18 cellular contexts compared by ENCODE assay signal in genomic region chr5:62309107-62309506, GRCh38. TPM values are rescaled to one million over a fixed set of nuclear protein-coding genes. Genes with fewer than 3 reads are reported as not detected.
DNase-seq lines count a peak whose midpoint lies in the region; ATAC-seq and TF ChIP-seq lines count a peak whose summit lies in the region.
"Had no signal": no experiment of that assay in that cellular context is flagged by ENCODE, and none has a peak within 500 bp of the region (broad histone marks: within the 10 kb centered on the region; RNA-seq: fewer than 3 reads in every experiment).

No MANE protein-coding gene starts in this region.

- no peak overlapping the region for H4K8ac ChIP-seq in trophoblast cell (ENCODE audit: low read depth, low read length)

- H3K27ac ChIP-seq in trophoblast cell (ENCODE audit: low read depth, low read length) (no peak overlapping the region), brain microvascular endothelial cell (no peak overlapping the region), stomach (no peak overlapping the region)
- H3K27ac ChIP-seq: cardiac muscle cell, upper lobe of left lung had no signal

- no CpG with 5 or more reads among the region's 4 CpGs for WGBS in trophoblast cell (ENCODE audit: extremely low coverage, insufficient coverage, insufficient read length)
- 90 to 98% (median 92%) methylated on average over 4 of the region's 4 CpGs for WGBS in stomach, 5 donors

- ATAC-seq in activated T-helper 17 cell treated with anti-CD3 and anti-CD28 coated beads, Interleukin-2, amount 50 U/mL, for 72 hours (replicated peaks): no peak
- ATAC-seq: activated naive CD4-positive, alpha-beta T cell treated with anti-CD3 and anti-CD28 coated beads, Interleukin-2, amount 50 U/mL, for 72 hours; mucosa of descending colon had no signal

- no peak for TF ChIP-seq CTCF in brain microvascular endothelial cell (IDR thresholded peaks at IDR 0.05; ENCODE audit: low read depth, low read length, missing control alignments)
- TF ChIP-seq CTCF in stomach (IDR thresholded peaks at IDR 0.05): no peak

- H3K4me1 Mint-ChIP-seq in activated CD4-positive, alpha-beta T cell treated with anti-CD3 and anti-CD28 coated beads, Interleukin-2, amount 10 ng/mL, durations not matched to agents 24 days and 14 days: peaks cover 65% of the 10 kb centered on the region
- H3K4me1 Mint-ChIP-seq in activated T-helper 17 cell treated with anti-CD3 and anti-CD28 coated beads, Interleukin-2, amount 50 U/mL, for 72 hours: peaks cover 50% of the 10 kb centered on the region

- intact Hi-C loops in activated CD4-positive, alpha-beta T cell treated with anti-CD3 and anti-CD28 coated beads, Interleukin-2, amount 10 ng/mL, durations not matched to agents 24 days and 14 days (cut with micrococcal nuclease): loop anchor here (5.0 kb wide), 1 partner anchor 977 kb away; the partner anchor contains the start of gene ZSWIM6
- intact Hi-C loops in stomach (cut with DNase I; ENCODE audit: low total_unique reads): no loop called here

- H3K27me3 ChIP-seq in trophoblast cell (ENCODE audit: insufficient read depth, low read length): no peaks in the 10 kb centered on the region
- no peaks in the 10 kb centered on the region for H3K27me3 ChIP-seq in brain microvascular endothelial cell (replicated peaks)
- H3K27me3 ChIP-seq in stomach: no peaks in the 10 kb centered on the region
- H3K27me3 ChIP-seq: cardiac muscle cell, upper lobe of left lung had no signal

- DNase-seq in activated CD4-positive, alpha-beta T cell treated with anti-CD3 and anti-CD28 coated beads, Interleukin-2, amount 10 ng/mL, durations not matched to agents 24 days and 14 days: no peak
- no peak for DNase-seq in activated CD4-positive, alpha-beta T cell treated with anti-CD3 and anti-CD28 coated beads, Interleukin-2, amount 50 U/mL, for 1 hour
- DNase-seq in MV-4-11 (lab: John Stamatoyannopoulos, UW): peak; percentile 65
- no peak for DNase-seq in trophoblast cell
- DNase-seq in brain microvascular endothelial cell: no peak
- DNase-seq in UCSD-AML1 (lab: John Stamatoyannopoulos, UW; ENCODE audit: unreplicated experiment): no peak
- no peak for DNase-seq in stomach
- DNase-seq: effector memory CD4-positive, alpha-beta T cell; H7; MM.1S; mucosa of descending colon; NCI-H2081 treated with DMSO at 0.1 percent for 48 hours; stimulated activated CD4-positive, alpha-beta T cell treated with anti-CD3 and anti-CD28 coated beads, Interleukin-4, amount 100 ng/mL, for 1 hour; T1000; upper lobe of left lung had no signal

- no peak overlapping the region for H4K91ac ChIP-seq in trophoblast cell (ENCODE audit: low read depth, low read length)

- no peak for TF ChIP-seq EP300 in stomach (IDR thresholded peaks at IDR 0.05)

- no peak overlapping the region for H2BK5ac ChIP-seq in trophoblast cell (ENCODE audit: low read depth, low read length, poor library complexity)

- no peak overlapping the region for H2BK12ac ChIP-seq in trophoblast cell (ENCODE audit: low read length)

- no peak overlapping the region for H3K4me3 ChIP-seq in trophoblast cell (ENCODE audit: low read depth, low read length)
- H3K4me3 ChIP-seq in brain microvascular endothelial cell (ENCODE audit: low read depth, low read length): no peak overlapping the region
- H3K4me3 ChIP-seq in stomach: no peak overlapping the region
- H3K4me3 ChIP-seq: cardiac muscle cell, mucosa of descending colon, upper lobe of left lung had no signal

- peaks cover 13% of the 10 kb centered on the region for H3K79me1 ChIP-seq in trophoblast cell (ENCODE audit: low read length)

- no peak overlapping the region for H3K18ac ChIP-seq in trophoblast cell (ENCODE audit: low read length)

- in situ Hi-C loops in brain microvascular endothelial cell (cut with HindIII; ENCODE audit: low pct_ligation_motif_present, low sequenced_read_pairs): no loop called here

- H3K4me1 ChIP-seq in trophoblast cell (ENCODE audit: control insufficient read depth in 1 of 2, insufficient read depth in 2 of 2, low read length in 2 of 2) (peaks cover 7 to 10% of the 10 kb centered on the region in 2 experiments), stomach (peaks cover 9 to 54% (median 29%) of the 10 kb centered on the region in 4 donors)

- H2AK5ac ChIP-seq in trophoblast cell (ENCODE audit: low read length): no peak overlapping the region

- no peak overlapping the region for H3K4me2 ChIP-seq in trophoblast cell (ENCODE audit: low read length)

- H3K9me3 Mint-ChIP-seq in activated CD4-positive, alpha-beta T cell treated with anti-CD3 and anti-CD28 coated beads, Interleukin-2, amount 10 ng/mL, durations not matched to agents 24 days and 14 days: no peaks in the 10 kb centered on the region
- H3K9me3 Mint-ChIP-seq in activated T-helper 17 cell treated with anti-CD3 and anti-CD28 coated beads, Interleukin-2, amount 50 U/mL, for 72 hours: no peaks in the 10 kb centered on the region
- H3K9me3 Mint-ChIP-seq: activated naive CD4-positive, alpha-beta T cell treated with anti-CD3 and anti-CD28 coated beads, Interleukin-2, amount 50 U/mL, for 72 hours had no signal

- no peak overlapping the region for H3K23ac ChIP-seq in trophoblast cell (ENCODE audit: low read length)

- H3K9me3 ChIP-seq in trophoblast cell (ENCODE audit: insufficient read depth, low read depth, low read length): no peaks in the 10 kb centered on the region
- no peaks in the 10 kb centered on the region for H3K9me3 ChIP-seq in stomach
- H3K9me3 ChIP-seq: mucosa of descending colon, upper lobe of left lung had no signal

- no peak overlapping the region for H2AFZ ChIP-seq in trophoblast cell (ENCODE audit: insufficient read depth, low read length, poor library complexity)

- H4K12ac ChIP-seq in trophoblast cell (ENCODE audit: low read depth, low read length): no peak overlapping the region

- H3K4me3 Mint-ChIP-seq in activated CD4-positive, alpha-beta T cell treated with anti-CD3 and anti-CD28 coated beads, Interleukin-2, amount 10 ng/mL, durations not matched to agents 24 days and 14 days: peak overlapping the region; percentile 69
- H3K4me3 Mint-ChIP-seq in activated T-helper 17 cell treated with anti-CD3 and anti-CD28 coated beads, Interleukin-2, amount 50 U/mL, for 72 hours: peak overlapping the region; percentile 97

- H3K27me3 Mint-ChIP-seq in activated CD4-positive, alpha-beta T cell treated with anti-CD3 and anti-CD28 coated beads, Interleukin-2, amount 10 ng/mL, durations not matched to agents 24 days and 14 days: no peaks in the 10 kb centered on the region
- H3K27me3 Mint-ChIP-seq in activated T-helper 17 cell treated with anti-CD3 and anti-CD28 coated beads, Interleukin-2, amount 50 U/mL, for 72 hours: no peaks in the 10 kb centered on the region

- H3K36me3 Mint-ChIP-seq in activated CD4-positive, alpha-beta T cell treated with anti-CD3 and anti-CD28 coated beads, Interleukin-2, amount 10 ng/mL, durations not matched to agents 24 days and 14 days (ENCODE audit: low read depth): peaks cover 61% of the 10 kb centered on the region
- H3K36me3 Mint-ChIP-seq in activated T-helper 17 cell treated with anti-CD3 and anti-CD28 coated beads, Interleukin-2, amount 50 U/mL, for 72 hours (ENCODE audit: low read depth): peaks cover 81% of the 10 kb centered on the region

- H3K36me3 ChIP-seq in trophoblast cell (ENCODE audit: control insufficient read depth in 1 of 2, insufficient read depth in 2 of 2, low read length in 2 of 2) (no peaks in the 10 kb centered on the region), brain microvascular endothelial cell (replicated peaks) (no peaks in the 10 kb centered on the region), stomach (no peaks in the 10 kb centered on the region)
- H3K36me3 ChIP-seq: cardiac muscle cell, upper lobe of left lung had no signal

- H3K4ac ChIP-seq in trophoblast cell (ENCODE audit: low read depth, low read length): peak overlapping the region; percentile 66

- no peak overlapping the region for H3K14ac ChIP-seq in trophoblast cell (ENCODE audit: low read length)

- peaks cover 18% of the 10 kb centered on the region for H3K79me2 ChIP-seq in trophoblast cell (ENCODE audit: control insufficient read depth, insufficient read depth, low read length, poor library complexity)

- no peak for TF ChIP-seq POLR2A in stomach (IDR thresholded peaks at IDR 0.05)

- H3K27ac Mint-ChIP-seq in activated CD4-positive, alpha-beta T cell treated with anti-CD3 and anti-CD28 coated beads, Interleukin-2, amount 10 ng/mL, durations not matched to agents 24 days and 14 days: peak overlapping the region; percentile 58
- H3K27ac Mint-ChIP-seq in activated T-helper 17 cell treated with anti-CD3 and anti-CD28 coated beads, Interleukin-2, amount 50 U/mL, for 72 hours: peak overlapping the region; percentile 82

- no peak overlapping the region for H2BK120ac ChIP-seq in trophoblast cell (ENCODE audit: insufficient read depth, low read length, poor library complexity)

- no peak overlapping the region for H3K9ac ChIP-seq in trophoblast cell (ENCODE audit: low read length)

RNA-seq across cellular contexts. Expression of gene KIF2A, which starts 3.1 kb away (rescaled TPM):
- 238 and 244 TPM in 2 replicates for total RNA-seq in activated CD4-positive, alpha-beta T cell treated with anti-CD3 and anti-CD28 coated beads, Interleukin-2, amount 10 ng/mL, durations not matched to agents 24 days and 14 days
- total RNA-seq in activated T-helper 17 cell treated with anti-CD3 and anti-CD28 coated beads, Interleukin-2, amount 50 U/mL, for 72 hours: 100 to 1,000 TPM; 243 to 283 TPM
- 111 and 119 TPM in 2 replicates for polyA plus RNA-seq in trophoblast cell (2013)
- 10 to 100 TPM in 4 of 5 donors, 1 to 10 TPM in 1; 3.8 to 61.3 (median 15.6) TPM for total RNA-seq in stomach
- polyA plus RNA-seq in stomach: 1 to 10 TPM; 2.6 to 8.2 (median 4.7) TPM
